ENCODE assay signal across 8 cellular contexts in genomic region chr5:138212828-138213160, GRCh38. TPM values are rescaled to one million over a fixed set of nuclear protein-coding genes. Genes with fewer than 3 reads are reported as not detected.
DNase-seq lines count a peak whose midpoint lies in the region; ATAC-seq and TF ChIP-seq lines count a peak whose summit lies in the region.

No MANE protein-coding gene starts in this region.

- no peaks in the 10 kb centered on the region for H3K36me3 ChIP-seq in right atrium auricular region
- peaks cover 5% of the 10 kb centered on the region for H3K36me3 ChIP-seq in skeletal muscle satellite cell (ENCODE audit: insufficient read depth, low read length)

- H3K9me3 ChIP-seq in right atrium auricular region (no peaks in the 10 kb centered on the region), skeletal muscle satellite cell (replicated peaks; ENCODE audit: low read length) (no peaks in the 10 kb centered on the region)

- peak overlapping the region; percentile 95 to 100 for H3K4me3 Mint-ChIP-seq in activated T-cell treated with anti-CD3 and anti-CD28 coated beads, Interleukin-2, amount 50 U/mL, for 72 hours

- H3K27ac Mint-ChIP-seq in activated T-cell treated with anti-CD3 and anti-CD28 coated beads, Interleukin-2, amount 50 U/mL, for 72 hours = peak overlapping the region; percentile 97

- peak overlapping the region; percentile 81 to 92 for H3K4me3 ChIP-seq in right atrium auricular region
- H3K4me3 ChIP-seq in skeletal muscle satellite cell (ENCODE audit: low read length) = peak overlapping the region; percentile 85

- H3K4me2 ChIP-seq in skeletal muscle satellite cell (ENCODE audit: low read length) = peak overlapping the region; percentile 75

- H3K9ac ChIP-seq in skeletal muscle satellite cell (ENCODE audit: low read depth, low read length) = peak overlapping the region; percentile 93

- no peak for TF ChIP-seq CTCF in 22Rv1 (IDR thresholded peaks at IDR 0.05)
- TF ChIP-seq CTCF in right atrium auricular region (IDR thresholded peaks at IDR 0.05) = no peak

- peak; percentile 25 for ATAC-seq in GM18502 (IDR thresholded peaks at IDR 0.05; ENCODE audit: poor library complexity, unreplicated experiment)
- ATAC-seq in HG03108 (IDR thresholded peaks at IDR 0.05; ENCODE audit: unreplicated experiment) = peak; percentile 3
- ATAC-seq in activated T-cell treated with anti-CD3 and anti-CD28 coated beads, Interleukin-2, amount 50 U/mL, for 72 hours (replicated peaks in 1 of 2) = peak; percentile 34 to 39

- DNase-seq in activated T-cell treated with anti-CD3 and anti-CD28 coated beads, Interleukin-2, amount 50 U/mL, for 72 hours = no peak
- DNase-seq in right atrium auricular region (ENCODE audit: low spot score) (no peak), SHP77 (lab: John Stamatoyannopoulos, UW) (no peak)
- no peak for DNase-seq in activated CD4-positive, alpha-beta T cell treated with anti-CD3 and anti-CD28 coated beads, Interleukin-2, amount 50 U/mL, for 1 hour

- no peaks in the 10 kb centered on the region for H3K27me3 ChIP-seq in right atrium auricular region
- no peaks in the 10 kb centered on the region for H3K27me3 ChIP-seq in skeletal muscle satellite cell (ENCODE audit: control insufficient read depth, insufficient read depth, low read length)

- H3K27ac ChIP-seq in 22Rv1 (peak overlapping the region; percentile 96), right atrium auricular region (peak overlapping the region; percentile 66 to 85)

- H3K36me3 Mint-ChIP-seq in activated T-cell treated with anti-CD3 and anti-CD28 coated beads, Interleukin-2, amount 50 U/mL, for 72 hours (ENCODE audit: insufficient read depth in 2 of 2) = peaks cover 5 to 10% of the 10 kb centered on the region in 2 donors

- H3K4me1 ChIP-seq in right atrium auricular region (peaks cover 0 to 18% of the 10 kb centered on the region in 2 donors), skeletal muscle satellite cell (ENCODE audit: control insufficient read depth, insufficient read depth, low read length) (peaks cover 4% of the 10 kb centered on the region)

- H3K9me3 Mint-ChIP-seq in activated T-cell treated with anti-CD3 and anti-CD28 coated beads, Interleukin-2, amount 50 U/mL, for 72 hours = no peaks in the 10 kb centered on the region

- peaks cover 34% of the 10 kb centered on the region for H3K4me1 Mint-ChIP-seq in activated T-cell treated with anti-CD3 and anti-CD28 coated beads, Interleukin-2, amount 50 U/mL, for 72 hours (ENCODE audit: low read depth)

- no peaks in the 10 kb centered on the region for H3K27me3 Mint-ChIP-seq in activated T-cell treated with anti-CD3 and anti-CD28 coated beads, Interleukin-2, amount 50 U/mL, for 72 hours (ENCODE audit: low read depth)

RNA-seq across cellular contexts. Expression of gene CDC23, which starts 0.3 kb away (rescaled TPM):
- total RNA-seq in activated T-cell treated with anti-CD3 and anti-CD28 coated beads, Interleukin-2, amount 50 U/mL, for 72 hours = 10 to 100 TPM; 45.0 to 48.9 TPM
- 10 to 100 TPM in 1 of 2 donors, 1 to 10 TPM in 1; 9.2 to 11.6 TPM for total RNA-seq in right atrium auricular region
- total RNA-seq in skeletal muscle satellite cell (2012; rRNA removed) = 19.5 and 23.2 TPM in 2 replicates

RNA-seq across cellular contexts. Expression of gene KIF20A, which starts 33.9 kb away (rescaled TPM):
- 10 to 100 TPM; 39.9 to 50.4 TPM for total RNA-seq in activated T-cell treated with anti-CD3 and anti-CD28 coated beads, Interleukin-2, amount 50 U/mL, for 72 hours
- 1 to 10 TPM in 1 of 2 donors, under 1 TPM in 1; 0.12 to 4.3 TPM for total RNA-seq in right atrium auricular region
- total RNA-seq in skeletal muscle satellite cell (2012; rRNA removed) = 24.8 and 48.9 TPM in 2 replicates

RNA-seq across cellular contexts. Expression of gene BRD8, which starts 34.4 kb away (rescaled TPM):
- total RNA-seq in activated T-cell treated with anti-CD3 and anti-CD28 coated beads, Interleukin-2, amount 50 U/mL, for 72 hours = 10 to 100 TPM; 66.8 to 94.7 TPM
- total RNA-seq in right atrium auricular region = 10 to 100 TPM; 20.2 to 27.3 TPM
- 25.8 and 28.1 TPM in 2 replicates for total RNA-seq in skeletal muscle satellite cell (2012; rRNA removed)

Comparison
In these comparisons a context has a peak if more than half of its experiments do, and no peak if none do; other contexts are left out.
1. RNA of gene KIF20A, which starts 33.9 kb away (total RNA-seq): 39.9 to 50.4 TPM in activated T-cell treated with anti-CD3 and anti-CD28 coated beads, Interleukin-2, amount 50 U/mL, for 72 hours; 0.12 to 4.3 TPM in right atrium auricular region; every median in the first group is over 4 times any median in the second.
2. Peak in every context shown above with its lines, with median percentiles within 50 percentile points of each other: ATAC-seq.